Comparison of ENCODE assay signal across 8 cellular contexts in genomic region chr1:31643976-31644559, GRCh38. TPM values are rescaled to one million over a fixed set of nuclear protein-coding genes. Genes with fewer than 3 reads are reported as not detected.
DNase-seq lines count a peak whose midpoint lies in the region; ATAC-seq and TF ChIP-seq lines count a peak whose summit lies in the region.

No MANE protein-coding gene starts in this region.

- no peaks in the 10 kb centered on the region for H3K9me2 ChIP-seq in OCI-LY7 (ENCODE audit: insufficient read depth, low read length)

- peaks cover under 1% of the 10 kb centered on the region; the same call in 1 of the 2 replicates for H4K20me1 ChIP-seq in OCI-LY7 (ENCODE audit: insufficient read depth, low read length)

- TF ChIP-seq CTCF in OCI-LY7 (conservative IDR thresholded peaks at IDR 0.05; ENCODE audit: low read length) (no peak), endodermal cell (conservative IDR thresholded peaks at IDR 0.05) (no peak), ovary (IDR thresholded peaks at IDR 0.05) (no peak)

- H3K4me2 ChIP-seq in OCI-LY7 (ENCODE audit: low read length) = peak overlapping the region; percentile 85

- no peaks in the 10 kb centered on the region for H3K27me3 Mint-ChIP-seq in endodermal cell (ENCODE audit: insufficient read depth)

- BruUV-seq in OCI-LY7 (replicated peaks; lab: Mats Ljungman, UMichigan) = no TSS peak

- H3K9me3 ChIP-seq in OCI-LY7 (ENCODE audit: low read length) (no peaks in the 10 kb centered on the region), endodermal cell (ENCODE audit: control insufficient read depth, low read length) (no peaks in the 10 kb centered on the region), ovary (no peaks in the 10 kb centered on the region)

- peak overlapping the region; percentile 95 for H3K4me3 Mint-ChIP-seq in endodermal cell

- 9 to 19% methylated on average over 9 to 18 of the region's 18 CpGs for WGBS in endodermal cell (ENCODE audit: insufficient coverage in 1 of 2, insufficient read length in 1 of 2), 2 experiments
- 4 to 5% (median 4%) methylated on average over 18 of the region's 18 CpGs for WGBS in ovary, 3 donors

- no peaks in the 10 kb centered on the region for H3K36me3 Mint-ChIP-seq in endodermal cell (ENCODE audit: low read depth)

- H3K4me3 ChIP-seq in OCI-LY7 (ENCODE audit: low read depth, low read length, poor library complexity, severe bottlenecking) (peak overlapping the region; percentile 81), endodermal cell (ENCODE audit: low read length) (peak overlapping the region; percentile 87), ovary (peak overlapping the region; percentile 91)

- H3K27ac Mint-ChIP-seq in endodermal cell = peak overlapping the region; percentile 100

- intact Hi-C loops in OCI-LY7 (cut with micrococcal nuclease; ENCODE audit: unreplicated experiment) = no loop called here
- intact Hi-C loops in ovary (cut with DNase I) = loop anchor here in 1 of 4 donors (10.0 kb wide), 1 partner anchor 59 kb away; no protein-coding TSS in a partner anchor

- DNase-seq in OCI-LY7 (ENCODE audit: low spot score) = no peak
- no peak for DNase-seq in endodermal cell
- DNase-seq in ovary = no peak
- DNase-seq in NCI-H187 treated with DMSO at 0.1 percent for 48 hours (lab: John Stamatoyannopoulos, UW) = no peak

- peak overlapping the region; percentile 91 for H3K9ac ChIP-seq in endodermal cell (ENCODE audit: extremely low read depth, low read length, poor library complexity, severe bottlenecking)

- POLR2A ChIA-PET in OCI-LY7 (lab: Charles Lee) = no interaction called here

- H3K4me1 ChIP-seq in OCI-LY7 (ENCODE audit: insufficient read depth, low read length, poor library complexity, severe bottlenecking) (peaks cover 15% of the 10 kb centered on the region), endodermal cell (ENCODE audit: control insufficient read depth, insufficient read depth, low read length) (peaks cover 12% of the 10 kb centered on the region), ovary (ENCODE audit: insufficient read depth) (peaks cover 7% of the 10 kb centered on the region)

- CTCF ChIA-PET in OCI-LY7 (lab: Charles Lee; ENCODE audit: unreplicated experiment) = no interaction called here

- no peaks in the 10 kb centered on the region for H3K9me3 Mint-ChIP-seq in endodermal cell

- peaks cover 20% of the 10 kb centered on the region; the same call in 1 of the 2 replicates for H3K79me2 ChIP-seq in OCI-LY7 (ENCODE audit: insufficient read depth, low read depth, low read length)

- no peak for TF ChIP-seq POLR2A in ovary (IDR thresholded peaks at IDR 0.05)

- ATAC-seq in GM19023 (IDR thresholded peaks at IDR 0.05; ENCODE audit: unreplicated experiment) (peak; percentile 18), GM21576 (IDR thresholded peaks at IDR 0.05; ENCODE audit: unreplicated experiment) (no peak), HG03457 (IDR thresholded peaks at IDR 0.05; ENCODE audit: unreplicated experiment) (no peak), HG02870 (IDR thresholded peaks at IDR 0.05; ENCODE audit: unreplicated experiment) (no peak)

- H3K27me3 ChIP-seq in endodermal cell (ENCODE audit: control insufficient read depth, insufficient read depth, low read length, poor library complexity, severe bottlenecking) (no peaks in the 10 kb centered on the region), ovary (no peaks in the 10 kb centered on the region)

- H3K36me3 ChIP-seq in OCI-LY7 (ENCODE audit: insufficient read depth, low read length) (0 out of 2 replicates have a peak, but pooled peaks cover 3% of the 10 kb centered on the region), endodermal cell (ENCODE audit: control insufficient read depth, insufficient read depth, low read length) (no peaks in the 10 kb centered on the region), ovary (no peaks in the 10 kb centered on the region)

- TF ChIP-seq EP300 in ovary (IDR thresholded peaks at IDR 0.05) = no peak

- H3K4me1 Mint-ChIP-seq in endodermal cell = peaks cover 32% of the 10 kb centered on the region

- H3K27ac ChIP-seq in OCI-LY7 (ENCODE audit: low read depth, low read length, poor library complexity, severe bottlenecking) = peak overlapping the region; percentile 64
- H3K27ac ChIP-seq in endodermal cell (ENCODE audit: low read depth, low read length) = peak overlapping the region; percentile 92
- peak overlapping the region; percentile 91 to 93 for H3K27ac ChIP-seq in ovary

- H2AFZ ChIP-seq in OCI-LY7 (ENCODE audit: low read length) = peak overlapping the region; percentile 81; the same call in 1 of the 2 replicates

RNA-seq across cellular contexts. Expression of gene PEF1, which starts 0.6 kb away (rescaled TPM):
- total RNA-seq in OCI-LY7 (2014; rRNA removed; shearing (Covaris generic)) = 67.7 and 89.7 TPM in 2 replicates
- total RNA-seq in OCI-LY7 (2022) = 54.6 and 56.1 TPM in 2 replicates
- 10 to 100 TPM; 51.4 to 59.1 TPM for total RNA-seq in endodermal cell
- polyA plus RNA-seq in endodermal cell (2013, experiment 1 of 2) = 60.4 TPM
- polyA plus RNA-seq in endodermal cell (2013, experiment 2 of 2) = 61.7 TPM
- total RNA-seq in ovary = 10 to 100 TPM; 31.7 to 65.2 (median 59.9) TPM
- polyA plus RNA-seq in ovary = 10 to 100 TPM; 54.3 to 58.2 TPM

RNA-seq across cellular contexts. Expression of gene HCRTR1, which starts 26.6 kb away (rescaled TPM):
- not detected in 2 replicates for total RNA-seq in OCI-LY7 (2014; rRNA removed; shearing (Covaris generic))
- total RNA-seq in OCI-LY7 (2022) (not detected in 2 replicates), endodermal cell (not detected), ovary (not detected)
- 0.28 TPM for polyA plus RNA-seq in endodermal cell (2013, experiment 1 of 2)
- polyA plus RNA-seq in endodermal cell (2013, experiment 2 of 2) = not detected
- polyA plus RNA-seq in ovary = not detected

RNA-seq across cellular contexts. Expression of gene COL16A1, which starts 59.7 kb away (rescaled TPM):
- not detected in 2 replicates for total RNA-seq in OCI-LY7 (2014; rRNA removed; shearing (Covaris generic))
- not detected in 2 replicates for total RNA-seq in OCI-LY7 (2022)
- 1 to 10 TPM; 7.4 to 9.9 TPM for total RNA-seq in endodermal cell
- 3.6 TPM for polyA plus RNA-seq in endodermal cell (2013, experiment 1 of 2)
- polyA plus RNA-seq in endodermal cell (2013, experiment 2 of 2) = 2.7 TPM
- total RNA-seq in ovary = 100 to 1,000 TPM in 5 of 7 donors, 10 to 100 TPM in 2; 64.4 to 237 (median 157) TPM
- polyA plus RNA-seq in ovary = 100 to 1,000 TPM in 1 of 2 donors, 10 to 100 TPM in 1; 19.8 to 194 TPM

Comparison
In these comparisons a context has a peak if more than half of its experiments do, and no peak if none do; other contexts are left out.
1. RNA of gene COL16A1, which starts 59.7 kb away (total RNA-seq): 64.4 to 237 TPM in ovary and 7.4 to 9.9 TPM in endodermal cell; not detected in OCI-LY7; every median in the first group is over 4 times any median in the second.
2. Peak in every context shown above with its lines, with median percentiles within 50 percentile points of each other: H3K27ac ChIP-seq and H3K4me3 ChIP-seq.